ENCODE assay signal across 18 cellular contexts in the genomic region with DNA sequence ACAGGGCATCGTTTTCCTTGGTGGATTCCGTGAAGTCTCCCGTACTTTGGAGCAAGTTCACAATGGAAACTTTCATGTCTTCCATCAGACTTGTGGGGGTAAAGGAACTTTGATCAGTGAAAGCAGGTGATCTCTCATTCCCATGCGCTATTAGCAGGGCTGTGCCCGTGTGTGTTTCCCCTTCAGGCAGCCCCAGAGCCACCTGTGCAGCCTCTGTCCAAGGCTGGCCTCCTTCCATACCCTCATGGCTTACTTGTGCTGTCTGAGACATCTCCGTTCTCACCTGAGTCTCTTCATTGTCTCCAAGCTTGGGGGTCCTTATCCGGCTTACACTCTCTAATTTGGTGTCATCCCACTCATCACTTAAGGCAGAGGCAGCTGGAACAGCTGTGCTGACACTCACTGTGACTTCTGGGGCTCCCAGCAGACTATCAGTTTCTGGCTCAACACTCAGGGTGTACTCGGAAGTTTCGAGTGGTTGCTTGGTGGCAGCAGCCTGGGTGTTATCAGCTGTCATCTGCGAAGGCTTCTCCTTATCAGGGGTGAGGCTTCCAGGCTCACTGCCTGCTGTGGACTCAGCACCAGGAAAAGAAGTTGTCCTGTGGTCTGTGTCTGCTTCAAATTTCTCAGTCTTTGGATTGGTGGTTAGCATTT. TPM values are rescaled to one million over a fixed set of nuclear protein-coding genes. Genes with fewer than 3 reads are reported as not detected.
DNase-seq lines count a peak whose midpoint lies in the region; ATAC-seq, FAIRE-seq and TF ChIP-seq lines count a peak whose summit lies in the region.
"Had no signal": no experiment of that assay in that cellular context is flagged by ENCODE, and none has a peak within 500 bp of the region (broad histone marks: within the 10 kb centered on the region; RNA-seq: fewer than 3 reads in every experiment).

No MANE protein-coding gene starts in this region.

- no peak for TF ChIP-seq CTCF in esophagus squamous epithelium (IDR thresholded peaks at IDR 0.05)

- H3K27me3 ChIP-seq in small intestine (ENCODE audit: control insufficient read depth in 2 of 2, insufficient read depth in 2 of 2, low read length in 2 of 2) (no peaks in the 10 kb centered on the region), esophagus squamous epithelium (no peaks in the 10 kb centered on the region)
- H3K27me3 ChIP-seq in CD4-positive, alpha-beta memory T cell (ENCODE audit: insufficient read depth, low read length): no peaks in the 10 kb centered on the region
- H3K27me3 ChIP-seq: uterus had no signal

- H3K36me3 ChIP-seq in small intestine (ENCODE audit: control insufficient read depth in 2 of 2, insufficient read depth in 2 of 2, low read length in 2 of 2): no peaks in the 10 kb centered on the region
- no peaks in the 10 kb centered on the region for H3K36me3 ChIP-seq in esophagus squamous epithelium
- no peaks in the 10 kb centered on the region for H3K36me3 ChIP-seq in CD4-positive, alpha-beta memory T cell (ENCODE audit: insufficient read depth, low read length)
- H3K36me3 ChIP-seq: left ventricle myocardium inferior, uterus had no signal

- peak; percentile 58 for ATAC-seq in activated naive CD8-positive, alpha-beta T cell treated with anti-CD3 and anti-CD28 coated beads, Interleukin-2, amount 10 ng/mL, durations not matched to agents 7 days and 5 days (ENCODE audit: low read depth)
- ATAC-seq in HG02763 (IDR thresholded peaks at IDR 0.05; ENCODE audit: unreplicated experiment): peak; percentile 56
- no peak for ATAC-seq in GM18511 (IDR thresholded peaks at IDR 0.05; ENCODE audit: unreplicated experiment)

- TF ChIP-seq POLR2A in esophagus squamous epithelium (IDR thresholded peaks at IDR 0.05): no peak

- CTCF ChIA-PET in CD4-positive, alpha-beta memory T cell (lab: Charles Lee; ENCODE audit: partially characterized antibody): no interaction called here

- POLR2A ChIA-PET in activated naive CD8-positive, alpha-beta T cell treated with anti-CD3 and anti-CD28 coated beads, Interleukin-2, amount 10 ng/mL, durations not matched to agents 7 days and 5 days (lab: Charles Lee): no interaction called here
- POLR2A ChIA-PET in CD4-positive, alpha-beta memory T cell (lab: Charles Lee; ENCODE audit: partially characterized antibody): no interaction called here

- no peak for FAIRE-seq in small intestine (lab: Jason Lieb, UNC)

- WGBS in small intestine, 3 donors: 17 to 53% (median 32%) methylated on average over 10 of the region's 10 CpGs
- WGBS in esophagus squamous epithelium, 2 donors: 76 to 78% methylated on average over 7 to 9 of the region's 10 CpGs

- no peak overlapping the region for H3K4me3 ChIP-seq in small intestine (ENCODE audit: low read depth in 1 of 2, low read length in 2 of 2)
- no peak overlapping the region for H3K4me3 ChIP-seq in esophagus squamous epithelium
- no peak overlapping the region for H3K4me3 ChIP-seq in CD4-positive, alpha-beta memory T cell (ENCODE audit: low read length in 2 of 2)
- H3K4me3 ChIP-seq: left ventricle myocardium inferior, uterus had no signal

- intact Hi-C loops in esophagus squamous epithelium (cut with DNase I): no loop called here
- intact Hi-C loops in CD4-positive, alpha-beta memory T cell (cut with micrococcal nuclease): no loop called here

- H3K9me3 ChIP-seq in small intestine (ENCODE audit: control insufficient read depth, low read depth) (no peaks in the 10 kb centered on the region), esophagus squamous epithelium (no peaks in the 10 kb centered on the region)
- no peaks in the 10 kb centered on the region for H3K9me3 ChIP-seq in CD4-positive, alpha-beta memory T cell (ENCODE audit: control insufficient read depth in 1 of 2, low read length in 2 of 2)
- H3K9me3 ChIP-seq: left ventricle myocardium inferior, uterus had no signal

- H3K27ac Mint-ChIP-seq in activated naive CD8-positive, alpha-beta T cell treated with anti-CD3 and anti-CD28 coated beads, Interleukin-2, amount 10 ng/mL, durations not matched to agents 7 days and 5 days: no peak overlapping the region
- no peak overlapping the region for H3K27ac Mint-ChIP-seq in activated naive CD8-positive, alpha-beta T cell treated with anti-CD3 and anti-CD28 coated beads for 36 hours
- H3K27ac Mint-ChIP-seq in CD4-positive, alpha-beta memory T cell: no peak overlapping the region
- H3K27ac Mint-ChIP-seq: activated CD4-positive, alpha-beta memory T cell treated with anti-CD3 and anti-CD28 coated beads for 36 hours; stimulated activated naive CD8-positive, alpha-beta T cell treated with anti-CD3 and anti-CD28 coated beads, Interleukin-15, Interleukin-2, amounts not matched to agents 100 ng/mL and 50 ng/mL, for 24 hours had no signal

- H3K4me1 ChIP-seq in small intestine (ENCODE audit: control insufficient read depth in 2 of 2, insufficient read depth in 1 of 2, low read depth in 1 of 2, low read length in 1 of 2) (no peaks in the 10 kb centered on the region), esophagus squamous epithelium (no peaks in the 10 kb centered on the region)
- H3K4me1 ChIP-seq in CD4-positive, alpha-beta memory T cell (ENCODE audit: insufficient read depth, low read length): no peaks in the 10 kb centered on the region
- H3K4me1 ChIP-seq: left ventricle myocardium inferior, uterus had no signal

- no peaks in the 10 kb centered on the region for H3K9me3 Mint-ChIP-seq in activated naive CD8-positive, alpha-beta T cell treated with anti-CD3 and anti-CD28 coated beads, Interleukin-2, amount 10 ng/mL, durations not matched to agents 7 days and 5 days
- H3K9me3 Mint-ChIP-seq in activated naive CD8-positive, alpha-beta T cell treated with anti-CD3 and anti-CD28 coated beads for 36 hours: no peaks in the 10 kb centered on the region
- no peaks in the 10 kb centered on the region for H3K9me3 Mint-ChIP-seq in CD4-positive, alpha-beta memory T cell
- H3K9me3 Mint-ChIP-seq: activated CD4-positive, alpha-beta memory T cell treated with anti-CD3 and anti-CD28 coated beads for 36 hours; stimulated activated naive CD8-positive, alpha-beta T cell treated with anti-CD3 and anti-CD28 coated beads, Interleukin-15, Interleukin-2, amounts not matched to agents 100 ng/mL and 50 ng/mL, for 24 hours had no signal

- H3K4me3 Mint-ChIP-seq in activated naive CD8-positive, alpha-beta T cell treated with anti-CD3 and anti-CD28 coated beads, Interleukin-2, amount 10 ng/mL, durations not matched to agents 7 days and 5 days: no peak overlapping the region
- no peak overlapping the region for H3K4me3 Mint-ChIP-seq in activated naive CD8-positive, alpha-beta T cell treated with anti-CD3 and anti-CD28 coated beads for 36 hours
- H3K4me3 Mint-ChIP-seq in CD4-positive, alpha-beta memory T cell: no peak overlapping the region
- H3K4me3 Mint-ChIP-seq: activated CD4-positive, alpha-beta memory T cell treated with anti-CD3 and anti-CD28 coated beads for 36 hours; stimulated activated naive CD8-positive, alpha-beta T cell treated with anti-CD3 and anti-CD28 coated beads, Interleukin-15, Interleukin-2, amounts not matched to agents 100 ng/mL and 50 ng/mL, for 24 hours had no signal

- peaks cover 15% of the 10 kb centered on the region for H3K27me3 Mint-ChIP-seq in activated naive CD8-positive, alpha-beta T cell treated with anti-CD3 and anti-CD28 coated beads, Interleukin-2, amount 10 ng/mL, durations not matched to agents 7 days and 5 days
- peaks cover 7% of the 10 kb centered on the region for H3K27me3 Mint-ChIP-seq in activated naive CD8-positive, alpha-beta T cell treated with anti-CD3 and anti-CD28 coated beads for 36 hours
- peaks cover 3% of the 10 kb centered on the region in 2 donors for H3K27me3 Mint-ChIP-seq in CD4-positive, alpha-beta memory T cell
- H3K27me3 Mint-ChIP-seq: stimulated activated naive CD8-positive, alpha-beta T cell treated with anti-CD3 and anti-CD28 coated beads, Interleukin-15, Interleukin-2, amounts not matched to agents 100 ng/mL and 50 ng/mL, for 24 hours had no signal

- peaks cover 3% of the 10 kb centered on the region for H3K4me1 Mint-ChIP-seq in activated naive CD8-positive, alpha-beta T cell treated with anti-CD3 and anti-CD28 coated beads, Interleukin-2, amount 10 ng/mL, durations not matched to agents 7 days and 5 days
- no peaks in the 10 kb centered on the region for H3K4me1 Mint-ChIP-seq in activated naive CD8-positive, alpha-beta T cell treated with anti-CD3 and anti-CD28 coated beads for 36 hours
- no peaks in the 10 kb centered on the region for H3K4me1 Mint-ChIP-seq in CD4-positive, alpha-beta memory T cell

- H3K27ac ChIP-seq in small intestine (ENCODE audit: low read depth in 1 of 2, low read length in 1 of 2) (no peak overlapping the region), esophagus squamous epithelium (no peak overlapping the region)
- H3K27ac ChIP-seq in CD4-positive, alpha-beta memory T cell (ENCODE audit: low read depth, low read length): no peak overlapping the region
- H3K27ac ChIP-seq: left ventricle myocardium inferior, uterus had no signal

- H3K36me3 Mint-ChIP-seq in activated naive CD8-positive, alpha-beta T cell treated with anti-CD3 and anti-CD28 coated beads, Interleukin-2, amount 10 ng/mL, durations not matched to agents 7 days and 5 days: no peaks in the 10 kb centered on the region
- H3K36me3 Mint-ChIP-seq in activated naive CD8-positive, alpha-beta T cell treated with anti-CD3 and anti-CD28 coated beads for 36 hours: no peaks in the 10 kb centered on the region
- no peaks in the 10 kb centered on the region for H3K36me3 Mint-ChIP-seq in CD4-positive, alpha-beta memory T cell
- H3K36me3 Mint-ChIP-seq: activated CD4-positive, alpha-beta memory T cell treated with anti-CD3 and anti-CD28 coated beads for 36 hours had no signal

- no peak for DNase-seq in activated naive CD8-positive, alpha-beta T cell treated with anti-CD3 and anti-CD28 coated beads, Interleukin-2, amount 10 ng/mL, durations not matched to agents 7 days and 5 days
- no peak for DNase-seq in activated naive CD8-positive, alpha-beta T cell treated with anti-CD3 and anti-CD28 coated beads for 36 hours
- peak; percentile 63 for DNase-seq in OCI-M2 (lab: John Stamatoyannopoulos, UW; ENCODE audit: unreplicated experiment)
- DNase-seq in small intestine: peak; percentile 12
- DNase-seq in esophagus squamous epithelium (lab: John Stamatoyannopoulos, UW): no peak
- DNase-seq in CD4-positive, alpha-beta memory T cell: no peak
- DNase-seq: activated CD4-positive, alpha-beta memory T cell treated with anti-CD3 and anti-CD28 coated beads for 36 hours; amniotic stem cell; left ventricle myocardium inferior; NCI-H1436; NCI-H226; NK-92 treated with Interleukin-12 subunit alpha and Interleukin-12 subunit beta, amount 100 ng/mL, for 24 hours; SHP77 treated with DMSO at 0.1 percent for 48 hours; T1000; uterus had no signal

RNA-seq across cellular contexts. Expression of a gene that starts 13.8 kb away (rescaled TPM):
- total RNA-seq in activated naive CD8-positive, alpha-beta T cell treated with anti-CD3 and anti-CD28 coated beads, Interleukin-2, amount 10 ng/mL, durations not matched to agents 7 days and 5 days: not detected
- not detected for total RNA-seq in activated naive CD8-positive, alpha-beta T cell treated with anti-CD3 and anti-CD28 coated beads for 36 hours
- polyA plus RNA-seq in small intestine: under 1 TPM in 1 of 3 donors, not detected in 2; 0.81 TPM
- total RNA-seq in esophagus squamous epithelium: 1 to 10 TPM in 3 of 4 donors, under 1 TPM in 1; 0.44 to 4.4 (median 2.4) TPM
- not detected for total RNA-seq in CD4-positive, alpha-beta memory T cell
- polyA plus RNA-seq in CD4-positive, alpha-beta memory T cell: not detected

Comparison
In these comparisons a context has a peak if more than half of its experiments do, and no peak if none do; other contexts are left out.
1. DNase-seq: peak in OCI-M2 (single experiment) and small intestine (single experiment); none in activated naive CD8-positive, alpha-beta T cell treated with anti-CD3 and anti-CD28 coated beads, Interleukin-2, amount 10 ng/mL, durations not matched to agents 7 days and 5 days (single experiment), activated naive CD8-positive, alpha-beta T cell treated with anti-CD3 and anti-CD28 coated beads for 36 hours (single experiment), esophagus squamous epithelium (single experiment) and CD4-positive, alpha-beta memory T cell (0 of 5).